ENCODE assay signal across 14 cellular contexts in the genomic region with DNA sequence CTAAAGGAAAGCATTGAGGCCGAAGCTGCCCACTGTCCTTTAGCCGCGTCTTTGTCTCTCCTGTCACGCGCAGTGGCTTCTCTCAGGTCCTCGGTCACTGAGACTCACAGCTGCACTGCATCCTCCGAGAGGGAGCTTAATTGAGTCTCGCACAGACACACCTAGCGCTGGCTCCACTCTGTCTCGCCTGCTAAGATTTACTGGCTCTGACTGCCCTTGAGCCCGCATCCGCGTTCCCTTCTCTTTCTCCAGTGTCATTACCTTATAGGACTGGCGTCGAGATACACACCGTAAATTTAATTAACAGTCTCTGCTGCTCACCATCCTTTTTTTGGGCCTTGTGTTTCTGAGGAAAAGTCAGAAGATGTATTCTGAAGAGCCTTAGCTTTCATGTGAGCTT. TPM values are rescaled to one million over a fixed set of nuclear protein-coding genes. Genes with fewer than 3 reads are reported as not detected.
DNase-seq lines count a peak whose midpoint lies in the region; ATAC-seq, FAIRE-seq and TF ChIP-seq lines count a peak whose summit lies in the region.
"Had no signal": no experiment of that assay in that cellular context is flagged by ENCODE, and none has a peak within 500 bp of the region (broad histone marks: within the 10 kb centered on the region; RNA-seq: fewer than 3 reads in every experiment).

No MANE protein-coding gene starts in this region.

- no peak overlapping the region for H3K27ac ChIP-seq in kidney (ENCODE audit: low read depth in 2 of 2, low read length in 2 of 2)
- H3K27ac ChIP-seq in smooth muscle cell (ENCODE audit: low read depth): peak overlapping the region; percentile 43
- H3K27ac ChIP-seq: ascending aorta had no signal

- CTCF ChIA-PET in activated CD4-positive, alpha-beta memory T cell treated with anti-CD3 and anti-CD28 coated beads, Interleukin-2, amount 10 ng/mL, durations not matched to agents 7 days and 5 days (lab: Charles Lee): interaction anchor here (1.0 to 7.6 kb wide), 4 partner anchors 13 to 385 kb away, joined by 3 to 75 read pairs (median 3); no protein-coding TSS in a partner anchor
- CTCF ChIA-PET in activated CD4-positive, alpha-beta memory T cell treated with anti-CD3 and anti-CD28 coated beads for 36 hours (lab: Charles Lee): interaction anchor here (0.8 to 1.3 kb wide), 2 partner anchors 58 to 129 kb away, joined by 3 read pairs; partner anchors contain the start of gene GPR107

- H3K36me3 Mint-ChIP-seq in activated CD4-positive, alpha-beta memory T cell treated with anti-CD3 and anti-CD28 coated beads, Interleukin-2, amount 10 ng/mL, durations not matched to agents 7 days and 5 days (ENCODE audit: low read depth): peaks cover 34% of the 10 kb centered on the region
- H3K36me3 Mint-ChIP-seq in activated CD4-positive, alpha-beta memory T cell treated with anti-CD3 and anti-CD28 coated beads for 36 hours: peaks cover 27% of the 10 kb centered on the region

- H4K20me1 ChIP-seq in smooth muscle cell (ENCODE audit: low read depth): peaks cover 54% of the 10 kb centered on the region

- peak overlapping the region; percentile 41 for H3K27ac Mint-ChIP-seq in activated CD4-positive, alpha-beta memory T cell treated with anti-CD3 and anti-CD28 coated beads, Interleukin-2, amount 10 ng/mL, durations not matched to agents 7 days and 5 days
- H3K27ac Mint-ChIP-seq in activated CD4-positive, alpha-beta memory T cell treated with anti-CD3 and anti-CD28 coated beads for 36 hours: no peak overlapping the region

- H3K4me3 Mint-ChIP-seq in activated CD4-positive, alpha-beta memory T cell treated with anti-CD3 and anti-CD28 coated beads, Interleukin-2, amount 10 ng/mL, durations not matched to agents 7 days and 5 days: no peak overlapping the region
- no peak overlapping the region for H3K4me3 Mint-ChIP-seq in activated CD4-positive, alpha-beta memory T cell treated with anti-CD3 and anti-CD28 coated beads for 36 hours

- H3K27me3 Mint-ChIP-seq in activated CD4-positive, alpha-beta memory T cell treated with anti-CD3 and anti-CD28 coated beads, Interleukin-2, amount 10 ng/mL, durations not matched to agents 7 days and 5 days: no peaks in the 10 kb centered on the region
- no peaks in the 10 kb centered on the region for H3K27me3 Mint-ChIP-seq in activated CD4-positive, alpha-beta memory T cell treated with anti-CD3 and anti-CD28 coated beads for 36 hours

- POLR2A ChIA-PET in activated CD4-positive, alpha-beta memory T cell treated with anti-CD3 and anti-CD28 coated beads, Interleukin-2, amount 10 ng/mL, durations not matched to agents 7 days and 5 days (lab: Charles Lee): interaction anchor here (0.9 to 2.0 kb wide), 2 partner anchors 9 to 17 kb away, joined by 3 to 8 read pairs; no protein-coding TSS in a partner anchor
- POLR2A ChIA-PET in activated CD4-positive, alpha-beta memory T cell treated with anti-CD3 and anti-CD28 coated beads for 36 hours (lab: Charles Lee): interaction anchor here (0.6 to 1.6 kb wide), 2 partner anchors 16 to 27 kb away, joined by 3 to 7 read pairs; no protein-coding TSS in a partner anchor

- no peak overlapping the region for H3K4me2 ChIP-seq in smooth muscle cell

- TF ChIP-seq CTCF in kidney (IDR thresholded peaks at IDR 0.05; ENCODE audit: borderline replicate concordance, extremely low read depth, insufficient read depth) (no peak), smooth muscle cell (IDR thresholded peaks at IDR 0.05; ENCODE audit: borderline replicate concordance, insufficient read depth, poor library complexity, severe bottlenecking) (no peak)

- no peaks in the 10 kb centered on the region for H3K9me3 ChIP-seq in kidney (ENCODE audit: control insufficient read depth in 1 of 2, low read length in 2 of 2)
- no peaks in the 10 kb centered on the region for H3K9me3 ChIP-seq in smooth muscle cell (replicated peaks; ENCODE audit: low read depth)
- H3K9me3 ChIP-seq: ascending aorta had no signal

- no peaks in the 10 kb centered on the region for H3K9me3 Mint-ChIP-seq in activated CD4-positive, alpha-beta memory T cell treated with anti-CD3 and anti-CD28 coated beads, Interleukin-2, amount 10 ng/mL, durations not matched to agents 7 days and 5 days
- H3K9me3 Mint-ChIP-seq in activated CD4-positive, alpha-beta memory T cell treated with anti-CD3 and anti-CD28 coated beads for 36 hours: no peaks in the 10 kb centered on the region

- no peaks in the 10 kb centered on the region for H3K27me3 ChIP-seq in smooth muscle cell (ENCODE audit: low read depth)
- H3K27me3 ChIP-seq: ascending aorta had no signal

- no peak for FAIRE-seq in kidney (lab: Jason Lieb, UNC)

- no peak overlapping the region for H3K9ac ChIP-seq in kidney (ENCODE audit: low read length in 2 of 2)
- H3K9ac ChIP-seq in smooth muscle cell (ENCODE audit: low read depth): no peak overlapping the region

- 80% methylated on average over 16 of the region's 16 CpGs for WGBS in smooth muscle cell (ENCODE audit: low lambda C conversion rate)

- intact Hi-C loops in activated CD4-positive, alpha-beta memory T cell treated with anti-CD3 and anti-CD28 coated beads for 36 hours (cut with micrococcal nuclease): no loop called here
- intact Hi-C loops in kidney (cut with DNase I): loop anchor here (10.0 kb wide), 1 partner anchor 123 kb away; no protein-coding TSS in a partner anchor
- intact Hi-C loops in Right ventricle myocardium inferior (cut with DNase I): no loop called here

- peaks cover 36% of the 10 kb centered on the region for H3K4me1 Mint-ChIP-seq in activated CD4-positive, alpha-beta memory T cell treated with anti-CD3 and anti-CD28 coated beads, Interleukin-2, amount 10 ng/mL, durations not matched to agents 7 days and 5 days
- peaks cover 35% of the 10 kb centered on the region for H3K4me1 Mint-ChIP-seq in activated CD4-positive, alpha-beta memory T cell treated with anti-CD3 and anti-CD28 coated beads for 36 hours (ENCODE audit: low read depth)

- H3F3A ChIP-seq in smooth muscle cell (ENCODE audit: low read depth): peaks cover 28% of the 10 kb centered on the region

- ATAC-seq in HG03565 (IDR thresholded peaks at IDR 0.05; ENCODE audit: unreplicated experiment) (no peak), Right ventricle myocardium inferior (no peak)

- H3K36me3 ChIP-seq in kidney (ENCODE audit: control insufficient read depth in 1 of 2, insufficient read depth in 2 of 2, low read length in 2 of 2) (peaks cover 17 to 18% of the 10 kb centered on the region in 2 donors), smooth muscle cell (ENCODE audit: low read depth) (no peaks in the 10 kb centered on the region)

- no peak overlapping the region for H2AFZ ChIP-seq in smooth muscle cell (ENCODE audit: low read depth)

- H3K4me3 ChIP-seq in kidney (ENCODE audit: low read length in 2 of 2): no peak overlapping the region
- no peak overlapping the region for H3K4me3 ChIP-seq in smooth muscle cell
- H3K4me3 ChIP-seq: ascending aorta had no signal

- DNase-seq in activated CD4-positive, alpha-beta memory T cell treated with anti-CD3 and anti-CD28 coated beads, Interleukin-2, amount 10 ng/mL, durations not matched to agents 7 days and 5 days: no peak
- DNase-seq in activated CD4-positive, alpha-beta memory T cell treated with anti-CD3 and anti-CD28 coated beads for 36 hours: no peak
- peak; percentile 8 for DNase-seq in NCI-H187 treated with DMSO at 0.1 percent for 48 hours (lab: John Stamatoyannopoulos, UW)
- DNase-seq in kidney: peak; percentile 36
- DNase-seq in smooth muscle cell (lab: John Stamatoyannopoulos, UW; ENCODE audit: unreplicated experiment): no peak
- no peak for DNase-seq in GF-D8 (lab: John Stamatoyannopoulos, UW)
- no peak for DNase-seq in Right ventricle myocardium inferior (ENCODE audit: missing footprints)
- DNase-seq: activated gamma-delta T cell treated with Interleukin-2 at 50 U/mL for 16 hours; hypothalamus; midbrain; stimulated activated CD4-positive, alpha-beta T cell treated with anti-CD3 and anti-CD28 coated beads, Interleukin-4, amount 100 ng/mL, for 24 hours; SW 1271 had no signal

- H3K79me2 ChIP-seq in smooth muscle cell (ENCODE audit: low read depth): no peaks in the 10 kb centered on the region

- H3K4me1 ChIP-seq in kidney (ENCODE audit: control insufficient read depth in 1 of 2, insufficient read depth in 1 of 2, low read depth in 1 of 2, low read length in 2 of 2) (no peaks in the 10 kb centered on the region), smooth muscle cell (ENCODE audit: low read depth) (peaks cover 10% of the 10 kb centered on the region)
- H3K4me1 ChIP-seq: ascending aorta had no signal

RNA-seq across cellular contexts. Expression of gene GPR107, which starts 58.1 kb away (rescaled TPM):
- total RNA-seq in activated CD4-positive, alpha-beta memory T cell treated with anti-CD3 and anti-CD28 coated beads, Interleukin-2, amount 10 ng/mL, durations not matched to agents 7 days and 5 days: 10 to 100 TPM; 25.1 to 26.3 TPM
- total RNA-seq in activated CD4-positive, alpha-beta memory T cell treated with anti-CD3 and anti-CD28 coated beads for 36 hours: 10 to 100 TPM; 20.7 to 22.8 TPM
- 45.6 TPM for total RNA-seq in kidney
- polyA plus RNA-seq in kidney (ENCODE audit: insufficient read depth, low read depth, low replicate concordance): 18.0 TPM
- total RNA-seq in smooth muscle cell: 42.7 and 42.9 TPM in 2 replicates
- polyA plus RNA-seq in smooth muscle cell: 16.2 and 19.1 TPM in 2 replicates
- 21.8 TPM for total RNA-seq in Right ventricle myocardium inferior

Comparison
In these comparisons a context has a peak if more than half of its experiments do, and no peak if none do; other contexts are left out.
1. DNase-seq: peak in NCI-H187 treated with DMSO at 0.1 percent for 48 hours (single experiment) and kidney (single experiment); none in activated CD4-positive, alpha-beta memory T cell treated with anti-CD3 and anti-CD28 coated beads, Interleukin-2, amount 10 ng/mL, durations not matched to agents 7 days and 5 days (single experiment), activated CD4-positive, alpha-beta memory T cell treated with anti-CD3 and anti-CD28 coated beads for 36 hours (single experiment), smooth muscle cell (single experiment), GF-D8 (single experiment) and Right ventricle myocardium inferior (single experiment).